Comparison of ENCODE assay signal across 10 cellular contexts in genomic region chr21:32414579-32415358, GRCh38. TPM values are rescaled to one million over a fixed set of nuclear protein-coding genes. Genes with fewer than 3 reads are reported as not detected.
DNase-seq lines count a peak whose midpoint lies in the region; ATAC-seq and TF ChIP-seq lines count a peak whose summit lies in the region.
"Had no signal": no experiment of that assay in that cellular context is flagged by ENCODE, and none has a peak within 500 bp of the region (broad histone marks: within the 10 kb centered on the region; RNA-seq: fewer than 3 reads in every experiment).

No MANE protein-coding gene starts in this region.

- H3K36me3 ChIP-seq in BE2C = no peaks in the 10 kb centered on the region

- peaks cover 46% of the 10 kb centered on the region for H3K27me3 ChIP-seq in BE2C

- peak; percentile 34 for TF ChIP-seq CTCF in BE2C (IDR thresholded peaks at IDR 0.05; ENCODE audit: low read depth, low read length)

- DNase-seq in BE2C (no peak), NCI-H1694 (lab: John Stamatoyannopoulos, UW) (peak; percentile 36), dermis blood vessel endothelial cell (peak; percentile 78), nucleus accumbens (lab: John Stamatoyannopoulos, UW) (peak in 29 of 56 donors; percentile 4 to 62 (median 17))
- no peak for DNase-seq in stimulated activated CD4-positive, alpha-beta T cell treated with anti-CD3 and anti-CD28 coated beads, Interleukin-4, amount 100 ng/mL, for 24 hours
- DNase-seq: NCI-H2171, nephron progenitor cell had no signal

- ATAC-seq in HG02610 (IDR thresholded peaks at IDR 0.05; ENCODE audit: unreplicated experiment) = no peak
- ATAC-seq in HG02981 (IDR thresholded peaks at IDR 0.05; ENCODE audit: unreplicated experiment) = no peak
- no peak for ATAC-seq in GM21381 (IDR thresholded peaks at IDR 0.05; ENCODE audit: unreplicated experiment)

- no peak overlapping the region for H3K4me3 ChIP-seq in BE2C (ENCODE audit: low read depth, low read length)

- H3K4me1 ChIP-seq in BE2C = no peaks in the 10 kb centered on the region

- no peaks in the 10 kb centered on the region for H3K9me3 ChIP-seq in BE2C

RNA-seq across cellular contexts. Expression of gene EVA1C, which starts 2.3 kb away (rescaled TPM):
- polyA plus RNA-seq in BE2C (2012; ENCODE audit: insufficient read depth, insufficient read length, low read depth) = not detected
- 17.9 and 39.7 TPM in 2 replicates for total RNA-seq in dermis blood vessel endothelial cell

RNA-seq across cellular contexts. Expression of gene URB1, which starts 22.0 kb away (rescaled TPM):
- polyA plus RNA-seq in BE2C (2012; ENCODE audit: insufficient read depth, insufficient read length, low read depth) = 23.1 TPM
- total RNA-seq in dermis blood vessel endothelial cell = 18.5 and 27.6 TPM in 2 replicates

Comparison
In these comparisons a context has a peak if more than half of its experiments do, and no peak if none do; other contexts are left out.
1. DNase-seq: peak in NCI-H1694 (single experiment), dermis blood vessel endothelial cell (single experiment) and nucleus accumbens (29 of 56); none in BE2C (single experiment) and stimulated activated CD4-positive, alpha-beta T cell treated with anti-CD3 and anti-CD28 coated beads, Interleukin-4, amount 100 ng/mL, for 24 hours (single experiment).